Comparison of ENCODE assay signal across 1 cellular context in the genomic region with DNA sequence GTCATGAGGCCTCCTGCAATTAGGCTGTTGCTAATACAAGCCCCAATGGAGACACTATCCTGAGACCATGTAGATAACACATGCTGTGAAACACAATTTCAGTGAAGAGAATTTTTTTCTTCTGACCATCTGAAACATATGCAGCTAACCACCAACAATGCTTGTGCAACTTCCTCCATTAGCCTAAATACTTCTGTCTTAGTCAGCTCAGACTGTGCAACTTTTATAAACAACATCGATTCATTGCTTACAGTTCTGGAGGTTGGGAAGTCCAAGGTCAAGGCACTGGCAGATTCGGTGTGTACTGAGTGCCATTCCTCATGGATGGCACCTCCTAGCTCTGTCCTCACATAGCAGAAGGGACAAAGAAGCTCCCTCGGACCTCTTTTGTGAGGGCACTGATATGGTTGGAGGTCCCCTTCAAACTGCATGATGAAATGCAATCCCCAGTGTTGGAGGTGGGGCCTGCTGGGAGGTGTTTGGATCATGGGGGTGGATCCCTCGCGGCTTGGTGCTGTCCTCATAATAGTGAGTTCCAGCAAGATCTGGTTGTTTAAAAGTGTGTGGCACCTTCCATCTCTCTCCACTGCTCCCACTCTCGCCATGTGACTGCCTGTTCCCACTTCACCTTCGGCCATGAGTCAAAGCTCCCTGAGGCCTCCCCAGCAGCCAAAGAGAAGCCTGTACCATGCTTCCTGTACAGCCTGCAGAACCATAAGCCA.
TF ChIP-seq lines count a peak whose summit lies in the region.

No MANE protein-coding gene starts in this region.

TF ChIP-seq in GM12878, 131 proteins besides CTCF, POLR2A, EP300 and RAD21 (continued from another document):
- peak; percentile 21; the same call in 1 of the 2 replicates for TF ChIP-seq RUNX3 (IDR thresholded peaks at IDR 0.05; ENCODE audit: low read length)
